10 cellular contexts compared by ENCODE assay signal in the genomic region with DNA sequence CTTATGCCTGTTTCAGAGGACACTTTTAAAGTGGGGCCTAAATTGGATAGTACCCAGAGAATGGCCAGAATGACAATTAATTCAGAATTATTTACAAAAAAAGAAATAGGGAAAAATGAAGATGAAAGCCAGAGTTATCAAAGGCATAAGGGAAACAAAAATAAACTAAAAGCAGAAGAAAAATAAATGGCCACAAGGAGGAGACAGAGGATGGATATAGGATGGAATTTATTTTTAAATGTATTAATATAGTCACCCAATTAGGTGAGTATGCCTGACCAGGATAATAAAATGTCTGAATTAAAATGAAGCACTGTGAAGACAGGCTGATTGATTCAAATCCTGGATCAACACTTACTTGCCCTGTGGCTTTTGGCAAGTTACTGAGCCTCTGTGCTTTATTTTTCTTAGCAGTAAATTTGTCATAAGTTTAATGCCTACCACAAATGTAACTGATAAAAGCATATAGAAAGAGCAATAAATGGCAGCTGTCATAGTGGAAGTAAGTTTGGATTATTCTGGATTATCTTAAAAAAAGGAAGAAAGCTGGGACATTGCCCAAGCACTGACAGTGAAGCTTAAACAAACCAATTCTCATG. TPM values are rescaled to one million over a fixed set of nuclear protein-coding genes. Genes with fewer than 3 reads are reported as not detected.
DNase-seq lines count a peak whose midpoint lies in the region; ATAC-seq and TF ChIP-seq lines count a peak whose summit lies in the region.
"Had no signal": no experiment of that assay in that cellular context is flagged by ENCODE, and none has a peak within 500 bp of the region (broad histone marks: within the 10 kb centered on the region; RNA-seq: fewer than 3 reads in every experiment).

No MANE protein-coding gene starts in this region.

- H3K4me1 Mint-ChIP-seq in natural killer cell: peaks cover 0 to 5% of the 10 kb centered on the region in 2 donors
- peaks cover 7 to 15% of the 10 kb centered on the region in 2 donors for H3K4me1 Mint-ChIP-seq in natural killer cell treated with Interleukin-12 subunit alpha and Interleukin-12 subunit beta and Interleukin-15 and Interleukin-18, amount 100 ng/mL, for 72 hours (ENCODE audit: low read depth in 2 of 2)
- H3K4me1 Mint-ChIP-seq in activated T-cell treated with anti-CD3 and anti-CD28 coated beads, Interleukin-2, amount 50 U/mL, for 4 hours (ENCODE audit: low read depth): no peaks in the 10 kb centered on the region

- TF ChIP-seq CTCF in natural killer cell (IDR thresholded peaks at IDR 0.05) (peak; percentile 56), RWPE1 (conservative IDR thresholded peaks at IDR 0.05; ENCODE audit: low read depth) (no peak), foreskin keratinocyte (conservative IDR thresholded peaks at IDR 0.05) (peak; percentile 77), BE2C (IDR thresholded peaks at IDR 0.05; ENCODE audit: low read depth, low read length) (no peak)

- no peak for ATAC-seq in natural killer cell
- ATAC-seq in natural killer cell treated with Interleukin-12 subunit alpha and Interleukin-12 subunit beta and Interleukin-15 and Interleukin-18, amount 100 ng/mL, for 72 hours: no peak
- ATAC-seq in foreskin keratinocyte: peak; percentile 45
- ATAC-seq in activated T-cell treated with anti-CD3 and anti-CD28 coated beads, Interleukin-2, amount 50 U/mL, for 4 hours: no peak

- no peaks in the 10 kb centered on the region for H3K27me3 ChIP-seq in foreskin keratinocyte
- peaks cover 8% of the 10 kb centered on the region; the same call in 1 of the 2 replicates for H3K27me3 ChIP-seq in BE2C

- H3K36me3 Mint-ChIP-seq in natural killer cell: no peaks in the 10 kb centered on the region
- no peaks in the 10 kb centered on the region for H3K36me3 Mint-ChIP-seq in natural killer cell treated with Interleukin-12 subunit alpha and Interleukin-12 subunit beta and Interleukin-15 and Interleukin-18, amount 100 ng/mL, for 72 hours
- H3K36me3 Mint-ChIP-seq in activated T-cell treated with anti-CD3 and anti-CD28 coated beads, Interleukin-2, amount 50 U/mL, for 4 hours (ENCODE audit: insufficient read depth): no peaks in the 10 kb centered on the region

- peaks cover 0 to 4% of the 10 kb centered on the region in 2 donors for H3K27me3 Mint-ChIP-seq in natural killer cell (ENCODE audit: low read depth in 2 of 2)
- peaks cover 6 to 14% of the 10 kb centered on the region in 2 donors for H3K27me3 Mint-ChIP-seq in natural killer cell treated with Interleukin-12 subunit alpha and Interleukin-12 subunit beta and Interleukin-15 and Interleukin-18, amount 100 ng/mL, for 72 hours
- H3K27me3 Mint-ChIP-seq in activated T-cell treated with anti-CD3 and anti-CD28 coated beads, Interleukin-2, amount 50 U/mL, for 4 hours (ENCODE audit: low read depth): no peaks in the 10 kb centered on the region

- DNase-seq in natural killer cell (no peak), RWPE1 (ENCODE audit: low spot score) (peak; percentile 5), foreskin keratinocyte (peak in 1 of 2 donors; percentile 35), NCI-H1417 treated with DMSO at 0.1 percent for 48 hours (lab: John Stamatoyannopoulos, UW) (no peak), NCI-H446 (lab: John Stamatoyannopoulos, UW) (no peak), BE2C (no peak)
- no peak for DNase-seq in natural killer cell treated with Interleukin-12 subunit alpha and Interleukin-12 subunit beta and Interleukin-15 and Interleukin-18, amount 100 ng/mL, for 72 hours (ENCODE audit: low spot score)
- no peak for DNase-seq in activated T-cell treated with anti-CD3 and anti-CD28 coated beads, Interleukin-2, amount 50 U/mL, for 4 hours
- DNase-seq: GDM1; stimulated activated CD4-positive, alpha-beta T cell treated with anti-CD3 and anti-CD28 coated beads, Interleukin-12 subunit alpha, Interleukin-12 subunit beta, amount 100 ng/mL, for 4 hours had no signal

- H3K4me3 Mint-ChIP-seq in natural killer cell: no peak overlapping the region
- H3K4me3 Mint-ChIP-seq in natural killer cell treated with Interleukin-12 subunit alpha and Interleukin-12 subunit beta and Interleukin-15 and Interleukin-18, amount 100 ng/mL, for 72 hours: no peak overlapping the region
- no peak overlapping the region for H3K4me3 Mint-ChIP-seq in activated T-cell treated with anti-CD3 and anti-CD28 coated beads, Interleukin-2, amount 50 U/mL, for 4 hours

- intact Hi-C loops in natural killer cell (cut with micrococcal nuclease): no loop called here

- CTCF ChIA-PET in RWPE1 (lab: Yijun Ruan, JAX): interaction anchor here (0.6 to 1.2 kb wide), 8 partner anchors 17 to 399 kb away, joined by 3 to 4 read pairs (median 3); no protein-coding TSS in a partner anchor

- no peaks in the 10 kb centered on the region for H3K36me3 ChIP-seq in BE2C

- POLR2A ChIA-PET in RWPE1 (lab: Yijun Ruan, JAX; ENCODE audit: low non-redundant PET): no interaction called here

- no peaks in the 10 kb centered on the region for H3K9me3 Mint-ChIP-seq in natural killer cell
- H3K9me3 Mint-ChIP-seq in natural killer cell treated with Interleukin-12 subunit alpha and Interleukin-12 subunit beta and Interleukin-15 and Interleukin-18, amount 100 ng/mL, for 72 hours: no peaks in the 10 kb centered on the region
- no peaks in the 10 kb centered on the region for H3K9me3 Mint-ChIP-seq in activated T-cell treated with anti-CD3 and anti-CD28 coated beads, Interleukin-2, amount 50 U/mL, for 4 hours

- H3K4me1 ChIP-seq in foreskin keratinocyte (peaks cover 7% of the 10 kb centered on the region), BE2C (no peaks in the 10 kb centered on the region)

- no peak overlapping the region for H3K27ac Mint-ChIP-seq in natural killer cell
- no peak overlapping the region for H3K27ac Mint-ChIP-seq in natural killer cell treated with Interleukin-12 subunit alpha and Interleukin-12 subunit beta and Interleukin-15 and Interleukin-18, amount 100 ng/mL, for 72 hours

- no peak overlapping the region for H3K4me3 ChIP-seq in BE2C (ENCODE audit: low read depth, low read length)

- no peak overlapping the region for H3K27ac ChIP-seq in RWPE1
- no peak overlapping the region for H3K27ac ChIP-seq in foreskin keratinocyte

- H3K9me3 ChIP-seq in BE2C: no peaks in the 10 kb centered on the region

RNA-seq across cellular contexts. Expression of gene CLEC9A, which starts 3.4 kb away (rescaled TPM):
- 1 to 10 TPM in 1 of 3 donors, not detected in 2; 1.9 TPM for total RNA-seq in natural killer cell
- not detected for total RNA-seq in natural killer cell treated with Interleukin-12 subunit alpha and Interleukin-12 subunit beta and Interleukin-15 and Interleukin-18, amount 100 ng/mL, for 72 hours
- total RNA-seq in foreskin keratinocyte: not detected in 2 replicates
- not detected in 2 replicates for polyA plus RNA-seq in foreskin keratinocyte
- not detected for total RNA-seq in activated T-cell treated with anti-CD3 and anti-CD28 coated beads, Interleukin-2, amount 50 U/mL, for 4 hours
- not detected for polyA plus RNA-seq in BE2C (2012; ENCODE audit: insufficient read depth, insufficient read length, low read depth)

RNA-seq across cellular contexts. Expression of gene CLEC12B, which starts 23.5 kb away (rescaled TPM):
- total RNA-seq in natural killer cell (1 to 10 TPM; 3.9 to 5.8 (median 4.9) TPM), foreskin keratinocyte (not detected in 2 replicates)
- total RNA-seq in natural killer cell treated with Interleukin-12 subunit alpha and Interleukin-12 subunit beta and Interleukin-15 and Interleukin-18, amount 100 ng/mL, for 72 hours: under 1 TPM in 1 of 2 donors, not detected in 1; 0.57 TPM
- not detected in 2 replicates for polyA plus RNA-seq in foreskin keratinocyte
- not detected for total RNA-seq in activated T-cell treated with anti-CD3 and anti-CD28 coated beads, Interleukin-2, amount 50 U/mL, for 4 hours
- not detected for polyA plus RNA-seq in BE2C (2012; ENCODE audit: insufficient read depth, insufficient read length, low read depth)

RNA-seq across cellular contexts. Expression of gene CLEC1B, which starts 35.0 kb away (rescaled TPM):
- total RNA-seq in natural killer cell (1 to 10 TPM in 2 of 3 donors, under 1 TPM in 1; 0.50 to 2.3 (median 1.0) TPM), foreskin keratinocyte (not detected in 2 replicates)
- not detected for total RNA-seq in natural killer cell treated with Interleukin-12 subunit alpha and Interleukin-12 subunit beta and Interleukin-15 and Interleukin-18, amount 100 ng/mL, for 72 hours
- not detected in 2 replicates for polyA plus RNA-seq in foreskin keratinocyte
- total RNA-seq in activated T-cell treated with anti-CD3 and anti-CD28 coated beads, Interleukin-2, amount 50 U/mL, for 4 hours: not detected
- not detected for polyA plus RNA-seq in BE2C (2012; ENCODE audit: insufficient read depth, insufficient read length, low read depth)

Comparison
In these comparisons a context has a peak if more than half of its experiments do, and no peak if none do; other contexts are left out.
1. CTCF ChIP-seq: peak in natural killer cell (single experiment) and foreskin keratinocyte (single experiment); none in RWPE1 (single experiment) and BE2C (single experiment).